Comparison of ENCODE assay signal across 1 cellular context in the genomic region with DNA sequence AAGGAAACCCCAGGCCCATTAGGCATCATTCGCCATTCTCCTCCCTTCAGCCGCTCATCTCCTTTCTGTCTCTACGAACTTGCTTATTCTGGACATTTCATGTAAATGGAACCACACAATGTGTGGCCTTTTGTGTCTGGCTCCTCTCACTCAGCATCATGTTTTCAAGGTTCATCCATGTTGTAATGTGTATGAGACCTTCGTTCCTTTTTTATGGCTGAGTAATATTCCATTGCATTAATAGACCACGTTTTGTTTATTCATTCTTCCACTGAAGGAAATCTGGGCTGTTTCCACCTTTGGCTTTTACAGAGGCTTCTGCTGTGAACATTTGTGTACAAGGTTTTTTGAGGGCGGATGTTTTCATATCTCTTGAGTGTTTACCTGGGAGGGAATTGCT.
TF ChIP-seq lines count a peak whose summit lies in the region.

No MANE protein-coding gene starts in this region.

TF ChIP-seq in K562, 482 proteins besides CTCF, POLR2A, EP300 and RAD21 (continued from another document):
- TF ChIP-seq, protein P1, sequence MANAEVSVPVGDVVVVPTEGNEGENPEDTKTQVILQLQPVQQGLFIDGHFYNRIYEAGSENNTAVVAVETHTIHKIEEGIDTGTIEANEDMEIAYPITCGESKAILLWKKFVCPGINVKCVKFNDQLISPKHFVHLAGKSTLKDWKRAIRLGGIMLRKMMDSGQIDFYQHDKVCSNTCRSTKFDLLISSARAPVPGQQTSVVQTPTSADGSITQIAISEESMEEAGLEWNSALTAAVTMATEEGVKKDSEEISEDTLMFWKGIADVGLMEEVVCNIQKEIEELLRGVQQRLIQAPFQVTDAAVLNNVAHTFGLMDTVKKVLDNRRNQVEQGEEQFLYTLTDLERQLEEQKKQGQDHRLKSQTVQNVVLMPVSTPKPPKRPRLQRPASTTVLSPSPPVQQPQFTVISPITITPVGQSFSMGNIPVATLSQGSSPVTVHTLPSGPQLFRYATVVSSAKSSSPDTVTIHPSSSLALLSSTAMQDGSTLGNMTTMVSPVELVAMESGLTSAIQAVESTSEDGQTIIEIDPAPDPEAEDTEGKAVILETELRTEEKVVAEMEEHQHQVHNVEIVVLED (CRISPR knock-in tag; IDR thresholded peaks at IDR 0.05), result no peak
- TF ChIP-seq SMAD4 (CRISPR knock-in tag; conservative IDR thresholded peaks at IDR 0.05) (no peak), GATA2 (CRISPR knock-in tag; IDR thresholded peaks at IDR 0.05) (no peak), PHB2 (IDR thresholded peaks at IDR 0.05; ENCODE audit: low read depth) (no peak), ZKSCAN1 (IDR thresholded peaks at IDR 0.05; ENCODE audit: low read depth, low read length) (no peak), POLR2B (IDR thresholded peaks at IDR 0.05; ENCODE audit: low read depth, partially characterized antibody) (no peak), TBP (optimal IDR thresholded peaks at IDR 0.05; ENCODE audit: low read depth, low read length) (no peak), HDAC1 (IDR thresholded peaks at IDR 0.05) (no peak), PHB (CRISPR knock-in tag; IDR thresholded peaks at IDR 0.05) (no peak), KDM5B (IDR thresholded peaks at IDR 0.05; ENCODE audit: insufficient replicate concordance, low read depth, low read length) (no peak), CREB3 (tag; conservative IDR thresholded peaks at IDR 0.05; ENCODE audit: low read depth) (no peak), ZNF146 (CRISPR knock-in tag; IDR thresholded peaks at IDR 0.05; ENCODE audit: unreplicated experiment) (peak; percentile 97), RBM25 (IDR thresholded peaks at IDR 0.05; ENCODE audit: low read depth, low read length, severe bottlenecking) (peak; percentile 53)
- TF ChIP-seq, protein P2, sequence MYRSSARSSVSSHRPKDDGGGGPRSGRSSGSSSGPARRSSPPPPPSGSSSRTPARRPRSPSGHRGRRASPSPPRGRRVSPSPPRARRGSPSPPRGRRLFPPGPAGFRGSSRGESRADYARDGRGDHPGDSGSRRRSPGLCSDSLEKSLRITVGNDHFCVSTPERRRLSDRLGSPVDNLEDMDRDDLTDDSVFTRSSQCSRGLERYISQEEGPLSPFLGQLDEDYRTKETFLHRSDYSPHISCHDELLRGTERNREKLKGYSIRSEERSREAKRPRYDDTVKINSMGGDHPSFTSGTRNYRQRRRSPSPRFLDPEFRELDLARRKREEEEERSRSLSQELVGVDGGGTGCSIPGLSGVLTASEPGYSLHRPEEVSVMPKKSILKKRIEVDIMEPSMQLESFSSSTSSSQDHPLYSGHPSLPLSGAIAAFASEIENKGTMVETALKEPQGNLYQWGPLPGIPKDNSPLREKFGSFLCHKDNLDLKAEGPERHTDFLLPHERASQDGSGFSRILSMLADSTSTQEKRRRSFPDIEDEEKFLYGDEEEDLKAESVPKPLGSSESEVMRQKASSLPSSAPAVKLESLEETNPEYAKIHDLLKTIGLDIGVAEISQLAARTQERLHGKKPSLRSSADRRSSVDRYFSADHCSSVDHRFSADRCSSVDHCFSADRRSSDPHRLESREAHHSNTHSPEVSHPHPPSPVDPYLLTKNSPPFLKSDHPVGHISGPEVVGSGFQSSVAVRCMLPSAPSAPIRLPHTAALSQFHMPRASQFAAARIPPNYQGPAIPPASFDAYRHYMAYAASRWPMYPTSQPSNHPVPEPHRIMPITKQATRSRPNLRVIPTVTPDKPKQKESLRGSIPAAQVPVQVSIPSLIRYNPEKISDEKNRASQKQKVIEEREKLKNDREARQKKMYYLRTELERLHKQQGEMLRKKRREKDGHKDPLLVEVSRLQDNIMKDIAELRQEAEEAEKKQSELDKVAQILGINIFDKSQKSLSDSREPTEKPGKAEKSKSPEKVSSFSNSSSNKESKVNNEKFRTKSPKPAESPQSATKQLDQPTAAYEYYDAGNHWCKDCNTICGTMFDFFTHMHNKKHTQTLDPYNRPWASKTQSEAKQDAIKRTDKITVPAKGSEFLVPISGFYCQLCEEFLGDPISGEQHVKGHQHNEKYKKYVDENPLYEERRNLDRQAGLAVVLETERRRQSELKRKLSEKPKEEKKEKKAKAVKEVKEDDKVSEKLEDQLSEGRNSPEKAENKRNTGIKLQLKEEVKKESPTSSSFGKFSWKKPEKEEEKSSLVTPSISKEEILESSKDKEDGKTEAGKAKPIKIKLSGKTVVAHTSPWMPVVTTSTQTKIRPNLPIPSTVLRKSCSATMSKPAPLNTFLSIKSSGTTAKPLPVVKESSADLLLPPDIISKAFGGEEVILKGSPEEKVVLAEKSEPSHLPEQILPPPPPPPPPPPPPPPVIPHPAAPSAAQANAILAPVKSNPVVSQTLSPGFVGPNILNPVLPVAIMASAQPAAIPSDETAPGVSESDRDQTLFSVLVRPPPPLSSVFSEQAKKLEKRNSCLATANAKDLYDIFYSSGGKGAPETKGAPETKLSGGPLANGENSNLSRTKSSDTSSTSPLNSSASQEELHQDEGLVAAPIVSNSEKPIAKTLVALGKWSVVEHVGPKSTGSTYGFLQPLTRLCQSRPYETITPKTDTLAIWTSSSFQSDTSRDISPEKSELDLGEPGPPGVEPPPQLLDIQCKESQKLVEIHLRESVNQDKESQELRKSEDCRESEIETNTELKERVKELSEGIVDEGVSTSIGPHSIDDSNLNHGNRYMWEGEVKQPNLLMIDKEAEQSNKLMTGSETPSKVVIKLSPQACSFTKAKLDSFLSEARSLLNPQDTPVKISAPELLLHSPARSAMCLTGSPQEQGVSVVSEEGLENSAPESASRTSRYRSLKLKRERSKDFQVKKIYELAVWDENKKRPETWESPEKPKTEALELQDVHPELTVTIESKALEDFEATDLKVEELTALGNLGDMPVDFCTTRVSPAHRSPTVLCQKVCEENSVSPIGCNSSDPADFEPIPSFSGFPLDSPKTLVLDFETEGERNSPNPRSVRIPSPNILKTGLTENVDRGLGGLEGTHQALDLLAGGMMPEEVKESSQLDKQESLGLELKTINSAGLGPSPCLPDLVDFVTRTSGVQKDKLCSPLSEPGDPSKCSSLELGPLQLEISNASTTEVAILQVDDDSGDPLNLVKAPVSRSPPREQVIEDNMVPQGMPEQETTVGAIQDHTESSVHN (IDR thresholded peaks at IDR 0.05; ENCODE audit: borderline replicate concordance in 1 of 2, low read depth in 1 of 2), result no peak
